In the genomic region with DNA sequence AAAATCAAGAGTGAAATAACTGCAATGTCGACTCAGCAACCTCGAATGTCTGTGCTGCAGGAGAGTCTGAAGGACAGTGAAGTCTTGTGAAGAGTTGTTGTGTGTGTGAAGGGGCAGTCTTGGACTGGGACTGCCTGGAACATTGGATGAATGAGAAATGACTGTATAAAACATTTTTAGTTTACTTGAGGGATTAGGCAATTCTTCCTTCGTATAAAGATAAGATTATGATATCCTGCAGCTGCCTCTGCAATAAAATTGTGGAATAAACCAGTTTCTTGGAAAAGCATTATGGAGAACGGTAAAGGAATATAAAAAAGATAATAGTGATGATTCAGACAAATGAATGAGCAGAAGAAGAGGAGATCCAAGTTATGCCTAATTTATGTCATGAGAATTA, we compare ENCODE assay signal across 19 cellular contexts. TPM values are rescaled to one million over a fixed set of nuclear protein-coding genes. Genes with fewer than 3 reads are reported as not detected.
DNase-seq lines count a peak whose midpoint lies in the region; ATAC-seq, FAIRE-seq and TF ChIP-seq lines count a peak whose summit lies in the region.
"Had no signal": no experiment of that assay in that cellular context is flagged by ENCODE, and none has a peak within 500 bp of the region (broad histone marks: within the 10 kb centered on the region; RNA-seq: fewer than 3 reads in every experiment).

No MANE protein-coding gene starts in this region.

- no peaks in the 10 kb centered on the region for H3K27me3 Mint-ChIP-seq in endothelial cell (ENCODE audit: unreplicated experiment)
- H3K27me3 Mint-ChIP-seq: stimulated activated naive B cell treated with anti-CD40 and anti-IgM and Interleukin-4, amounts not matched to agents 10 μg/mL and 1 μg/mL and 100 μg/mL, for 72 hours had no signal

- no peak for TF ChIP-seq POLR2A in IMR-90 (IDR thresholded peaks at IDR 0.05; ENCODE audit: low read depth, low read length)
- no peak for TF ChIP-seq POLR2A in testis (IDR thresholded peaks at IDR 0.05)

- H3K27ac ChIP-seq in IMR-90 (ENCODE audit: insufficient read depth, low read length) (peak overlapping the region; percentile 85; the same call in 1 of the 2 replicates), left lung (peak overlapping the region in 1 of 2 donors; percentile 74), testis (peak overlapping the region in 1 of 2 donors; percentile 31)
- H3K27ac ChIP-seq: epithelial cell of prostate had no signal

- H3K4me3 ChIP-seq in IMR-90 (ENCODE audit: insufficient read depth, low read depth, low read length) (no peak overlapping the region), left lung (no peak overlapping the region), testis (no peak overlapping the region)

- no peaks in the 10 kb centered on the region for H3K9me3 Mint-ChIP-seq in endothelial cell (ENCODE audit: unreplicated experiment)
- H3K9me3 Mint-ChIP-seq: activated naive CD4-positive, alpha-beta T cell treated with anti-CD3 and anti-CD28 coated beads for 36 hours; stimulated activated naive B cell treated with anti-CD40 and anti-IgM and Interleukin-4, amounts not matched to agents 10 μg/mL and 1 μg/mL and 100 μg/mL, for 72 hours had no signal

- peaks cover 16% of the 10 kb centered on the region for H3K4me1 ChIP-seq in IMR-90 (ENCODE audit: control insufficient read depth, insufficient read depth, low read length)
- H3K4me1 ChIP-seq in left lung = no peaks in the 10 kb centered on the region
- H3K4me1 ChIP-seq in testis = peaks cover 9% of the 10 kb centered on the region

- H3K4ac ChIP-seq in IMR-90 (ENCODE audit: low read depth, low read length) = peak overlapping the region; percentile 56

- H2BK120ac ChIP-seq in IMR-90 (ENCODE audit: low read depth, low read length) = peak overlapping the region; percentile 93

- dilution Hi-C loops in IMR-90 (cut with HindIII; ENCODE audit: low sequenced_read_pairs, unreplicated experiment) = no loop called here

- H3K79me1 ChIP-seq in IMR-90 (ENCODE audit: low read depth in 1 of 2, low read length in 2 of 2) = peaks cover 0 to 4% of the 10 kb centered on the region in 2 experiments; a peak in 1 of 4 replicates

- H3K36me3 ChIP-seq in IMR-90 (ENCODE audit: control insufficient read depth, insufficient read depth, low read length) = peaks cover 19% of the 10 kb centered on the region
- no peaks in the 10 kb centered on the region for H3K36me3 ChIP-seq in left lung
- no peaks in the 10 kb centered on the region for H3K36me3 ChIP-seq in testis (ENCODE audit: low read depth, missing control alignments)

- no peak for TF ChIP-seq RAD21 in IMR-90 (IDR thresholded peaks at IDR 0.05; ENCODE audit: low read length)

- WGBS in IMR-90 (ENCODE audit: extremely low coverage in 2 of 2, insufficient read length in 1 of 2), 2 experiments = 20% methylated on average over 1 of the region's 4 CpGs; no CpG with 5 or more reads in 1 of the 2 experiments
- 31 to 48% methylated on average over 4 of the region's 4 CpGs for WGBS in testis, 2 donors

- H4K91ac ChIP-seq in IMR-90 (ENCODE audit: insufficient read depth, low read depth, low read length) = peak overlapping the region; percentile 19; the same call in 1 of the 2 replicates

- no peak overlapping the region for H2AK9ac ChIP-seq in IMR-90 (replicated peaks; ENCODE audit: low read depth, low read length, poor library complexity)

- H3K14ac ChIP-seq in IMR-90 (replicated peaks; ENCODE audit: low read depth, low read length) = 0 out of 2 replicates have a peak overlapping the region, but pooled peaks have one; percentile 1

- peak; percentile 63 for DNase-seq in IMR-90
- DNase-seq in left lung = no peak
- DNase-seq in testis = peak; percentile 36
- no peak for DNase-seq in endothelial cell (ENCODE audit: low spot score)
- DNase-seq: activated naive CD4-positive, alpha-beta T cell treated with anti-CD3 and anti-CD28 coated beads for 36 hours; C1 segment of cervical spinal cord; DMS53; mammary epithelial cell; NCI-H1048; NCI-H774; small intestine; stimulated activated naive B cell treated with anti-CD40 and anti-IgM and Interleukin-4, amounts not matched to agents 10 μg/mL and 1 μg/mL and 100 μg/mL, for 72 hours had no signal

- peak overlapping the region; percentile 28 to 83; a peak in 3 of 4 replicates for H4K8ac ChIP-seq in IMR-90 (ENCODE audit: low read depth in 2 of 2, low read length in 2 of 2)

- H2BK15ac ChIP-seq in IMR-90 (ENCODE audit: low read depth, low read length) = peak overlapping the region; percentile 17; the same call in 1 of the 3 replicates

- POLR2A ChIA-PET in IMR-90 (lab: Charles Lee; ENCODE audit: unreplicated experiment) = no interaction called here

- H2BK5ac ChIP-seq in IMR-90 (ENCODE audit: low read depth, low read length, poor library complexity, severe bottlenecking) = peak overlapping the region; percentile 96

- H3K4me1 Mint-ChIP-seq in endothelial cell (ENCODE audit: unreplicated experiment) = peaks cover 14% of the 10 kb centered on the region
- H3K4me1 Mint-ChIP-seq: stimulated activated naive B cell treated with anti-CD40 and anti-IgM and Interleukin-4, amounts not matched to agents 10 μg/mL and 1 μg/mL and 100 μg/mL, for 72 hours had no signal

- peak overlapping the region; percentile 13; the same call in 1 of the 2 replicates for H3K4me2 ChIP-seq in IMR-90 (ENCODE audit: low read depth, low read length)

- TF ChIP-seq CTCF in IMR-90 (conservative IDR thresholded peaks at IDR 0.05; ENCODE audit: low read depth, low read length) = no peak
- TF ChIP-seq CTCF in left lung (IDR thresholded peaks at IDR 0.05) = no peak
- no peak for TF ChIP-seq CTCF in testis (IDR thresholded peaks at IDR 0.05)
- no peak for TF ChIP-seq CTCF in endothelial cell (IDR thresholded peaks at IDR 0.05; ENCODE audit: unreplicated experiment)

- no peak overlapping the region for H2AK5ac ChIP-seq in IMR-90 (ENCODE audit: low read depth, low read length)

- H4K20me1 ChIP-seq in IMR-90 (ENCODE audit: insufficient read depth, low read length) = no peaks in the 10 kb centered on the region

- no TSS peak for BruUV-seq in IMR-90 (replicated peaks; lab: Mats Ljungman, UMichigan)

- no peak overlapping the region for H2AFZ ChIP-seq in IMR-90 (replicated peaks; ENCODE audit: low read length, poor library complexity)

- ATAC-seq in IMR-90 (ENCODE audit: low read depth) = peak; percentile 35
- ATAC-seq in left lung = peak; percentile 71
- no peak for ATAC-seq in GM21528 (IDR thresholded peaks at IDR 0.05; ENCODE audit: low FRiP score, unreplicated experiment)
- ATAC-seq in GM18517 (IDR thresholded peaks at IDR 0.05; ENCODE audit: unreplicated experiment) = no peak
- no peak for ATAC-seq in HG03565 (IDR thresholded peaks at IDR 0.05; ENCODE audit: unreplicated experiment)
- ATAC-seq: stimulated activated naive B cell treated with anti-CD40 and anti-IgM and Interleukin-4, amounts not matched to agents 10 μg/mL and 1 μg/mL and 100 μg/mL, for 72 hours had no signal

- peaks cover 8% of the 10 kb centered on the region for H3K9me1 ChIP-seq in IMR-90 (ENCODE audit: insufficient read depth, low read length)

- in situ Hi-C loops in IMR-90 (cut with MboI; ENCODE audit: low sequenced_read_pairs) = loop anchor here (10.0 kb wide), 1 partner anchor 157 kb away; no protein-coding TSS in a partner anchor

- peak; percentile 67 for FAIRE-seq in endometrium (lab: Jason Lieb, UNC)
- FAIRE-seq: H1, small intestine had no signal

- no peaks in the 10 kb centered on the region for H3K27me3 ChIP-seq in IMR-90 (ENCODE audit: control insufficient read depth, insufficient read depth, low read length)
- H3K27me3 ChIP-seq in left lung = no peaks in the 10 kb centered on the region
- H3K27me3 ChIP-seq in testis = no peaks in the 10 kb centered on the region

- H3K36me3 Mint-ChIP-seq in endothelial cell (ENCODE audit: low read depth, unreplicated experiment) = no peaks in the 10 kb centered on the region
- H3K36me3 Mint-ChIP-seq: stimulated activated naive B cell treated with anti-CD40 and anti-IgM and Interleukin-4, amounts not matched to agents 10 μg/mL and 1 μg/mL and 100 μg/mL, for 72 hours had no signal

- H3K23ac ChIP-seq in IMR-90 (ENCODE audit: low read depth, low read length) = no peak overlapping the region

- peak overlapping the region; percentile 59; the same call in 1 of the 2 replicates for H4K5ac ChIP-seq in IMR-90 (ENCODE audit: low read depth, low read length)

- no peak overlapping the region for H3K9ac ChIP-seq in IMR-90 (ENCODE audit: low read depth, low read length)

- no peak overlapping the region for H3K4me3 Mint-ChIP-seq in endothelial cell (ENCODE audit: unreplicated experiment)
- H3K4me3 Mint-ChIP-seq: activated naive CD4-positive, alpha-beta T cell treated with anti-CD3 and anti-CD28 coated beads for 36 hours; stimulated activated naive B cell treated with anti-CD40 and anti-IgM and Interleukin-4, amounts not matched to agents 10 μg/mL and 1 μg/mL and 100 μg/mL, for 72 hours had no signal

- H3K18ac ChIP-seq in IMR-90 (ENCODE audit: low read depth, low read length) = peak overlapping the region; percentile 74

- intact Hi-C loops in IMR-90 (cut with micrococcal nuclease) (no loop called here), left lung (cut with DNase I) (no loop called here), testis (cut with DNase I; ENCODE audit: low total_unique reads) (no loop called here)

- H3K56ac ChIP-seq in IMR-90 (ENCODE audit: extremely low read depth, insufficient read depth, low read length) = peak overlapping the region; percentile 58; the same call in 1 of the 2 replicates

- peak overlapping the region; percentile 23 for H2BK20ac ChIP-seq in IMR-90 (ENCODE audit: low read depth, low read length)

- H3K9me3 ChIP-seq in IMR-90 (ENCODE audit: control insufficient read depth, insufficient read depth, low read length) (no peaks in the 10 kb centered on the region), left lung (no peaks in the 10 kb centered on the region), testis (no peaks in the 10 kb centered on the region)

- no peak overlapping the region for H3K27ac Mint-ChIP-seq in endothelial cell (ENCODE audit: unreplicated experiment)
- H3K27ac Mint-ChIP-seq: activated naive CD4-positive, alpha-beta T cell treated with anti-CD3 and anti-CD28 coated beads for 36 hours; stimulated activated naive B cell treated with anti-CD40 and anti-IgM and Interleukin-4, amounts not matched to agents 10 μg/mL and 1 μg/mL and 100 μg/mL, for 72 hours had no signal

- CTCF ChIA-PET in IMR-90 (lab: Yijun Ruan, JAX) = no interaction called here

RNA-seq across cellular contexts. Expression of a gene that starts 30.9 kb away (rescaled TPM):
- total RNA-seq in IMR-90 (2012; rRNA removed) (46.1 and 50.0 TPM in 2 replicates), left lung (1,000 to 10,000 TPM in 1 of 2 donors, 100 to 1,000 TPM in 1; 605 to 1,088 TPM), testis (10 to 100 TPM in 1 of 2 donors, 1 to 10 TPM in 1; 8.3 to 17.5 TPM), endothelial cell (ENCODE audit: unreplicated experiment) (0.18 TPM)
- polyA plus RNA-seq in IMR-90 (2012; rRNA removed) (49.1 and 70.5 TPM in 2 replicates), testis (ENCODE audit: insufficient read depth, low read depth, low replicate concordance) (213 TPM)
- polyA plus RNA-seq in IMR-90 (2012; cell fraction: cytosol; rRNA removed) = 12.4 and 21.1 TPM in 2 replicates
- 3.0 and 48.6 TPM in 2 replicates for polyA plus RNA-seq in IMR-90 (2012; cell fraction: nucleus; rRNA removed; ENCODE audit: low replicate concordance)
- total RNA-seq: activated naive CD4-positive, alpha-beta T cell treated with anti-CD3 and anti-CD28 coated beads for 36 hours; H1; T-helper 1 cell treated with Interleukin-12 subunit alpha and Interleukin-12 subunit beta and Interleukin-4 antibody, amounts not matched to agents 30 ng/mL and 1 ng/mL, for 36 hours had no signal
- polyA plus RNA-seq: H1, mammary epithelial cell had no signal

RNA-seq across cellular contexts. Expression of a gene that starts 40.4 kb away (rescaled TPM):
- total RNA-seq in IMR-90 (2012; rRNA removed) (223 and 241 TPM in 2 replicates), left lung (1,000 to 10,000 TPM in 1 of 2 donors, 100 to 1,000 TPM in 1; 966 to 1,049 TPM), testis (100 to 1,000 TPM; 144 to 329 TPM), endothelial cell (ENCODE audit: unreplicated experiment) (not detected)
- polyA plus RNA-seq in IMR-90 (2012; rRNA removed) (792 and 965 TPM in 2 replicates), testis (ENCODE audit: insufficient read depth, low read depth, low replicate concordance) (1,453 TPM)
- 379 and 539 TPM in 2 replicates for polyA plus RNA-seq in IMR-90 (2012; cell fraction: cytosol; rRNA removed)
- 63.3 and 526 TPM in 2 replicates for polyA plus RNA-seq in IMR-90 (2012; cell fraction: nucleus; rRNA removed; ENCODE audit: low replicate concordance)
- total RNA-seq: activated naive CD4-positive, alpha-beta T cell treated with anti-CD3 and anti-CD28 coated beads for 36 hours; H1; T-helper 1 cell treated with Interleukin-12 subunit alpha and Interleukin-12 subunit beta and Interleukin-4 antibody, amounts not matched to agents 30 ng/mL and 1 ng/mL, for 36 hours had no signal
- polyA plus RNA-seq: H1 had no signal

Comparison
In these comparisons a context has a peak if more than half of its experiments do, and no peak if none do; other contexts are left out.
1. ATAC-seq: peak in IMR-90 (single experiment) and left lung (single experiment); none in GM21528 (single experiment), GM18517 (single experiment) and HG03565 (single experiment).
2. DNase-seq: peak in IMR-90 (single experiment) and testis (single experiment); none in left lung (0 of 2) and endothelial cell (single experiment).
3. RNA of a gene that starts 30.9 kb away (total RNA-seq): 605 to 1,088 TPM in left lung; 46.1 to 50.0 TPM in IMR-90, 8.3 to 17.5 TPM in testis and 0.18 TPM in endothelial cell (single experiment); every median in the first group is over 10 times any median in the second.
4. RNA of a gene that starts 40.4 kb away (total RNA-seq): 966 to 1,049 TPM in left lung, 144 to 329 TPM in testis and 223 to 241 TPM in IMR-90; not detected in endothelial cell (single experiment); every median in the first group is over 100 times any median in the second.